Comparison of ENCODE assay signal across 1 cellular context in genomic region chr9:105405514-105406131, GRCh38.
TF ChIP-seq lines count a peak whose summit lies in the region.

No MANE protein-coding gene starts in this region.

TF ChIP-seq in GM12878, 131 proteins besides CTCF, POLR2A, EP300 and RAD21 (continued from another document):
- TF ChIP-seq SKIL (IDR thresholded peaks at IDR 0.05; ENCODE audit: low read depth, poor library complexity, severe bottlenecking) (peak; percentile 87), ELK1 (IDR thresholded peaks at IDR 0.05; ENCODE audit: low read depth, low read length) (no peak), FOXM1 (IDR thresholded peaks at IDR 0.05; ENCODE audit: low read depth, low read length) (0 out of 2 replicates have a peak, but pooled peaks have one; percentile 29), BACH1 (IDR thresholded peaks at IDR 0.05; ENCODE audit: borderline replicate concordance) (no peak), MEF2A (IDR thresholded peaks at IDR 0.05; ENCODE audit: insufficient read depth, low read depth, low read length) (0 out of 2 replicates have a peak, but pooled peaks have one; percentile 35), CEBPB (IDR thresholded peaks at IDR 0.05; ENCODE audit: borderline replicate concordance in 1 of 2, low read depth in 2 of 2, low read length in 2 of 2) (no peak), BRCA1 (IDR thresholded peaks at IDR 0.05; ENCODE audit: low read depth, low read length) (no peak), ZZZ3 (IDR thresholded peaks at IDR 0.05; ENCODE audit: control insufficient read depth, insufficient read length, low read depth) (no peak), IKZF1 (conservative IDR thresholded peaks at IDR 0.05) (peak; percentile 35; the same call in 1 of the 2 replicates), HDAC2 (IDR thresholded peaks at IDR 0.05) (no peak), MTA3 (IDR thresholded peaks at IDR 0.05; ENCODE audit: borderline replicate concordance, low read length) (no peak), FOS (IDR thresholded peaks at IDR 0.05; ENCODE audit: borderline replicate concordance, extremely low read depth, insufficient read length) (no peak), CUX1 (IDR thresholded peaks at IDR 0.05; ENCODE audit: insufficient replicate concordance, low read depth, low read length) (peak; percentile 21), TBL1XR1 (IDR thresholded peaks at IDR 0.05; ENCODE audit: low read depth, low read length) (peak; percentile 82), RCOR1 (conservative IDR thresholded peaks at IDR 0.05; ENCODE audit: low read depth, low read length) (0 out of 2 replicates have a peak, but pooled peaks have one; percentile 51), SMC3 (IDR thresholded peaks at IDR 0.05; ENCODE audit: borderline replicate concordance, low read length) (no peak), NFYA (IDR thresholded peaks at IDR 0.05; ENCODE audit: borderline replicate concordance, low read depth, low read length) (no peak), TCF7 (IDR thresholded peaks at IDR 0.05; ENCODE audit: borderline replicate concordance) (peak; percentile 95)
- TF ChIP-seq, protein P1, sequence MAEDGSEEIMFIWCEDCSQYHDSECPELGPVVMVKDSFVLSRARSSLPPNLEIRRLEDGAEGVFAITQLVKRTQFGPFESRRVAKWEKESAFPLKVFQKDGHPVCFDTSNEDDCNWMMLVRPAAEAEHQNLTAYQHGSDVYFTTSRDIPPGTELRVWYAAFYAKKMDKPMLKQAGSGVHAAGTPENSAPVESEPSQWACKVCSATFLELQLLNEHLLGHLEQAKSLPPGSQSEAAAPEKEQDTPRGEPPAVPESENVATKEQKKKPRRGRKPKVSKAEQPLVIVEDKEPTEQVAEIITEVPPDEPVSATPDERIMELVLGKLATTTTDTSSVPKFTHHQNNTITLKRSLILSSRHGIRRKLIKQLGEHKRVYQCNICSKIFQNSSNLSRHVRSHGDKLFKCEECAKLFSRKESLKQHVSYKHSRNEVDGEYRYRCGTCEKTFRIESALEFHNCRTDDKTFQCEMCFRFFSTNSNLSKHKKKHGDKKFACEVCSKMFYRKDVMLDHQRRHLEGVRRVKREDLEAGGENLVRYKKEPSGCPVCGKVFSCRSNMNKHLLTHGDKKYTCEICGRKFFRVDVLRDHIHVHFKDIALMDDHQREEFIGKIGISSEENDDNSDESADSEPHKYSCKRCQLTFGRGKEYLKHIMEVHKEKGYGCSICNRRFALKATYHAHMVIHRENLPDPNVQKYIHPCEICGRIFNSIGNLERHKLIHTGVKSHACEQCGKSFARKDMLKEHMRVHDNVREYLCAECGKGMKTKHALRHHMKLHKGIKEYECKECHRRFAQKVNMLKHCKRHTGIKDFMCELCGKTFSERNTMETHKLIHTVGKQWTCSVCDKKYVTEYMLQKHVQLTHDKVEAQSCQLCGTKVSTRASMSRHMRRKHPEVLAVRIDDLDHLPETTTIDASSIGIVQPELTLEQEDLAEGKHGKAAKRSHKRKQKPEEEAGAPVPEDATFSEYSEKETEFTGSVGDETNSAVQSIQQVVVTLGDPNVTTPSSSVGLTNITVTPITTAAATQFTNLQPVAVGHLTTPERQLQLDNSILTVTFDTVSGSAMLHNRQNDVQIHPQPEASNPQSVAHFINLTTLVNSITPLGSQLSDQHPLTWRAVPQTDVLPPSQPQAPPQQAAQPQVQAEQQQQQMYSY (CRISPR knock-in tag; IDR thresholded peaks at IDR 0.05): no peak
- TF ChIP-seq, protein P2, sequence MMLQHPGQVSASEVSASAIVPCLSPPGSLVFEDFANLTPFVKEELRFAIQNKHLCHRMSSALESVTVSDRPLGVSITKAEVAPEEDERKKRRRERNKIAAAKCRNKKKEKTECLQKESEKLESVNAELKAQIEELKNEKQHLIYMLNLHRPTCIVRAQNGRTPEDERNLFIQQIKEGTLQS (IDR thresholded peaks at IDR 0.05; ENCODE audit: borderline replicate concordance, extremely low read depth, low read depth, low read length): no peak
- TF ChIP-seq, protein P3, sequence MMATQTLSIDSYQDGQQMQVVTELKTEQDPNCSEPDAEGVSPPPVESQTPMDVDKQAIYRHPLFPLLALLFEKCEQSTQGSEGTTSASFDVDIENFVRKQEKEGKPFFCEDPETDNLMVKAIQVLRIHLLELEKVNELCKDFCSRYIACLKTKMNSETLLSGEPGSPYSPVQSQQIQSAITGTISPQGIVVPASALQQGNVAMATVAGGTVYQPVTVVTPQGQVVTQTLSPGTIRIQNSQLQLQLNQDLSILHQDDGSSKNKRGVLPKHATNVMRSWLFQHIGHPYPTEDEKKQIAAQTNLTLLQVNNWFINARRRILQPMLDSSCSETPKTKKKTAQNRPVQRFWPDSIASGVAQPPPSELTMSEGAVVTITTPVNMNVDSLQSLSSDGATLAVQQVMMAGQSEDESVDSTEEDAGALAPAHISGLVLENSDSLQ (IDR thresholded peaks at IDR 0.05): peak; percentile 45
